In the genomic region with DNA sequence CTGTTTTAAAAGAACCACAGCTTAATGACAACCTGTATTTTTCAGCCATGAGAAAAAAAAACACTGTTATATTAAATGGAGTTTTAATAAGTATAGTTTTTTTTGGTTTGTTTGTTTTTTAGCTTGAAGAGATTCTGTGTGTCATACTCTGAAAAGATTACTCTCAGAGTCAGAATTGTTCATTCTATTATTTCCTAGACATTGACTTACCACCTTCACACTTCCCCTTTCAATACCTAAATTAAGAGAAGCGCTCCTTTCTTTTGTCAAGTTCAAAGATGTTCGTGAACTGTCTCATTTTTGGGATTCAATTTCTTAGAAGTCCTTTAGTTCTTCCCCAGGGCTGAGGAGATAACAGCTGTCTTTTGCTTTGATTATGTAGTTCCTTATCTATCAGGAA, we compare ENCODE assay signal across 31 cellular contexts.
"Had no signal": no experiment of that assay in that cellular context is flagged by ENCODE, and none has a peak within 500 bp of the region (broad histone marks: within the 10 kb centered on the region; RNA-seq: fewer than 3 reads in every experiment).

No MANE protein-coding gene starts in this region.

- FAIRE-seq: astrocyte, TTC549 had no signal

- H3K4me1 ChIP-seq: adrenal gland, body of pancreas, breast epithelium had no signal

- H3K27me3 ChIP-seq: adrenal gland, body of pancreas, brain microvascular endothelial cell, breast epithelium had no signal

- H3K9me3 ChIP-seq: adrenal gland, body of pancreas, breast epithelium had no signal

- H3K36me3 ChIP-seq: adrenal gland, brain microvascular endothelial cell, breast epithelium had no signal

- ATAC-seq: activated CD8-positive, alpha-beta T cell treated with anti-CD3 and anti-CD28 coated beads for 36 hours; activated naive CD4-positive, alpha-beta T cell treated with anti-CD3 and anti-CD28 coated beads, Interleukin-2, amount 50 U/mL, for 72 hours; activated T-cell treated with anti-CD3 and anti-CD28 coated beads, Interleukin-2, amount 50 U/mL, for 4 hours; activated T-cell treated with anti-CD3 and anti-CD28 coated beads, Interleukin-2, amount 50 U/mL, for 72 hours; activated T-helper 17 cell treated with anti-CD3 and anti-CD28 coated beads, Interleukin-2, amount 50 U/mL, for 72 hours; body of pancreas had no signal

- H3K27ac ChIP-seq: adrenal gland, body of pancreas, brain microvascular endothelial cell, breast epithelium, VCaP had no signal

- H3K4me3 ChIP-seq: adrenal gland, body of pancreas, breast epithelium had no signal

- DNase-seq: activated B cell treated with CpG ODN at 0.5 μM for 24 hours; activated CD4-positive, alpha-beta memory T cell treated with anti-CD3 and anti-CD28 coated beads for 36 hours; activated CD4-positive, alpha-beta T cell treated with anti-CD3 and anti-CD28 coated beads for 4 hours; activated CD4-positive, alpha-beta T cell treated with anti-CD3 and anti-CD28 coated beads, Interleukin-2, amount 10 ng/mL, durations not matched to agents 24 days and 14 days; activated CD4-positive, alpha-beta T cell treated with anti-CD3 and anti-CD28 coated beads, Interleukin-2, amount 50 U/mL, for 1 hour; activated CD4-positive, alpha-beta T cell treated with anti-CD3 and anti-CD28 coated beads, Interleukin-2, amount 50 U/mL, for 4 hours; activated CD4-positive, CD25-positive, alpha-beta regulatory T cell treated with anti-CD3 and anti-CD28 coated beads, Interleukin-2, amount 50 U/mL, for 72 hours; activated CD8-positive, alpha-beta memory T cell treated with anti-CD3 and anti-CD28 coated beads, Interleukin-2, amount 50 U/mL, for 4 hours; activated CD8-positive, alpha-beta T cell treated with anti-CD3 and anti-CD28 coated beads for 36 hours; activated effector memory CD4-positive, alpha-beta T cell treated with anti-CD3 and anti-CD28 coated beads, Interleukin-2, amount 50 U/mL, for 16 hours; activated gamma-delta T cell treated with Interleukin-2 at 50 U/mL for 16 hours; activated naive CD4-positive, alpha-beta T cell; activated naive CD4-positive, alpha-beta T cell treated with anti-CD3 and anti-CD28 coated beads for 36 hours; activated naive CD4-positive, alpha-beta T cell treated with anti-CD3 and anti-CD28 coated beads, Interleukin-2, amount 50 U/mL, for 16 hours; activated naive CD8-positive, alpha-beta T cell treated with anti-CD3 and anti-CD28 coated beads for 36 hours; activated T-cell treated with anti-CD3 and anti-CD28 coated beads for 4 hours; activated T-cell treated with anti-CD3 and anti-CD28 coated beads, Interleukin-2, amount 50 U/mL, for 1 hour; activated T-cell treated with anti-CD3 and anti-CD28 coated beads, Interleukin-2, amount 50 U/mL, for 4 hours; activated T-cell treated with anti-CD3 and anti-CD28 coated beads, Interleukin-2, amount 50 U/mL, for 72 hours; adrenal gland; amniotic stem cell; aorta; body of pancreas; brain microvascular endothelial cell; central memory CD4-positive, alpha-beta T cell had no signal
